In the genomic region with DNA sequence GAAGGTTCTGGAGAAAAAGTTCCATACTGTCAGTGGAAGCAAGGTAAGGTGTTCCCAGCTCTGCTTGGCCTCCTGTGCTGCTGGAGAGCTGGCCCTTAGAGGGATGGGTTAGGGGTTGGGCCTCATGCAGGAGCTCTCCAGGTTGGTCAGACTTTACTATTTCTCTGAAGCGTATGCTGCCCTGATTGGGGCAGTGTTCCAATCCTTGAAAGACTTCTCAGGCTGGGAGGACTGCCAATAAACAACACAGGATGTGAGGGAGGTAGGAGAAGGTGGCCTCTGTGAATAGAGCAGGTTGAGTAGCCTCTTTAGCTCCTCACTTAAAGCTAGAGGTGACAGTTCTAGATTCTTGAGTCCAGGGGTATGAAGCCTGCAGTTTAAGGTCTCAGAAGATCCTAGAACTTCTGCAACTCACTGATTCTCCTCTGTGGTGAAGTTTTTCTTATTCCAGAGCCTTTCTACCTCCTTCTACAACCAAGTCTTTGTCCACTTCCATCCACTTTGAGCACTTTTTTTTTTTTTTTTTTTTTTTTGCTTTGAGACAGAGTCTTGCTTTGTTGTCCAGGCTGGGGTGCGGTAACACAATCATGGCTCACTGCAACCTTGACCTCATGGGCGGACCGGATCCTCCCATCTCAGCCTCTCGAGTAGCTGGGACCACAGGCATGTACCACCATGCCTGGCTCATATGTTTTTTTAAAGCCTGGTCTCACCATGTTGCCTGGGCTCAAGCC, we compare ENCODE assay signal across 9 cellular contexts. TPM values are rescaled to one million over a fixed set of nuclear protein-coding genes. Genes with fewer than 3 reads are reported as not detected.
DNase-seq lines count a peak whose midpoint lies in the region; ATAC-seq and TF ChIP-seq lines count a peak whose summit lies in the region.
"Had no signal": no experiment of that assay in that cellular context is flagged by ENCODE, and none has a peak within 500 bp of the region (broad histone marks: within the 10 kb centered on the region; RNA-seq: fewer than 3 reads in every experiment).

No MANE protein-coding gene starts in this region.

- TF ChIP-seq CTCF in brain (conservative IDR thresholded peaks at IDR 0.05) = no peak

- H3K4me1 ChIP-seq in ACC112 (ENCODE audit: control insufficient read depth, insufficient read depth, low read length, unreplicated experiment) (peaks cover 24% of the 10 kb centered on the region), mesodermal cell (ENCODE audit: control insufficient read depth, insufficient read depth, low read length, poor library complexity, severe bottlenecking) (peaks cover 15% of the 10 kb centered on the region)

- ATAC-seq in GM21619 (IDR thresholded peaks at IDR 0.05; ENCODE audit: unreplicated experiment) = no peak
- ATAC-seq in HG03095 (IDR thresholded peaks at IDR 0.05; ENCODE audit: unreplicated experiment) = no peak

- peaks cover 57% of the 10 kb centered on the region for H3K36me3 Mint-ChIP-seq in brain

- H3K4me3 Mint-ChIP-seq in brain = peak overlapping the region; percentile 84 to 94 (median 86)

- H3K79me2 ChIP-seq in ACC112 (ENCODE audit: control insufficient read depth, insufficient read depth, low read length, unreplicated experiment) = peaks cover 54% of the 10 kb centered on the region

- no peaks in the 10 kb centered on the region for H3K27me3 ChIP-seq in ACC112 (ENCODE audit: insufficient read depth, low read length)

- H3K4me1 Mint-ChIP-seq in brain = peaks cover 29% of the 10 kb centered on the region

- no peak overlapping the region for H2AFZ ChIP-seq in ACC112 (ENCODE audit: low read length, unreplicated experiment)

- DNase-seq in GM03348 (ENCODE audit: low spot score) (no peak), medulla oblongata (ENCODE audit: extremely low spot score) (no peak)
- DNase-seq: NCI-H526 treated with DMSO at 0.1 percent for 48 hours had no signal

- H3K9me3 ChIP-seq in KOPT-K1 (ENCODE audit: insufficient read depth, low read length, poor library complexity, severe bottlenecking) (no peaks in the 10 kb centered on the region), mesodermal cell (ENCODE audit: control insufficient read depth, low read length) (no peaks in the 10 kb centered on the region)

- H3K27me3 Mint-ChIP-seq in brain = peaks cover 8% of the 10 kb centered on the region

- H3K36me3 ChIP-seq in ACC112 (ENCODE audit: insufficient read depth, low read length) (peaks cover 44% of the 10 kb centered on the region), KOPT-K1 (ENCODE audit: insufficient read depth, low read length) (peaks cover 71% of the 10 kb centered on the region), mesodermal cell (ENCODE audit: control insufficient read depth, insufficient read depth, low read length) (peaks cover 70% of the 10 kb centered on the region)

- H3K4me3 ChIP-seq in ACC112 (ENCODE audit: low read depth, low read length) (peak overlapping the region; percentile 97), mesodermal cell (ENCODE audit: extremely low read depth, insufficient read depth, low read length, poor library complexity, severe bottlenecking) (peak overlapping the region; percentile 90)

- H3K27ac ChIP-seq in ACC112 (ENCODE audit: low read depth, low read length) (peak overlapping the region; percentile 77), KOPT-K1 (ENCODE audit: low read depth, low read length, poor library complexity, severe bottlenecking) (peak overlapping the region; percentile 94), mesodermal cell (ENCODE audit: low read depth, low read length, severe bottlenecking) (no peak overlapping the region)

- H3K27ac Mint-ChIP-seq in brain = peak overlapping the region in 4 of 5 experiments; percentile 53 to 93 (median 86)

- WGBS in mesodermal cell (ENCODE audit: insufficient coverage in 2 of 2), 2 experiments = 99 to 100% methylated on average over 5 of the region's 5 CpGs

- peaks cover 0 to 3% (median 0%) of the 10 kb centered on the region in 5 experiments for H3K9me3 Mint-ChIP-seq in brain

RNA-seq across cellular contexts. Expression of gene HNRNPAB, which starts 3.0 kb away (rescaled TPM):
- 221 TPM for polyA plus RNA-seq in brain (ENCODE audit: insufficient read depth, low read depth, low replicate concordance)
- 177 TPM for polyA plus RNA-seq in mesodermal cell (2013, experiment 1 of 2)
- 160 TPM for polyA plus RNA-seq in mesodermal cell (2013, experiment 2 of 2)

RNA-seq across cellular contexts. Expression of gene GMCL2, which starts 20.2 kb away (rescaled TPM):
- polyA plus RNA-seq in brain (ENCODE audit: insufficient read depth, low read depth, low replicate concordance) = not detected
- polyA plus RNA-seq in mesodermal cell (2013, experiment 1 of 2) = not detected
- not detected for polyA plus RNA-seq in mesodermal cell (2013, experiment 2 of 2)

RNA-seq across cellular contexts. Expression of gene PHYKPL, which starts 25.3 kb away (rescaled TPM):
- polyA plus RNA-seq in brain (ENCODE audit: insufficient read depth, low read depth, low replicate concordance) = 8.0 TPM
- polyA plus RNA-seq in mesodermal cell (2013, experiment 1 of 2) = 38.6 TPM
- 35.5 TPM for polyA plus RNA-seq in mesodermal cell (2013, experiment 2 of 2)

RNA-seq across cellular contexts. Expression of gene NHP2, which starts 53.7 kb away (rescaled TPM):
- polyA plus RNA-seq in brain (ENCODE audit: insufficient read depth, low read depth, low replicate concordance) = 184 TPM
- polyA plus RNA-seq in mesodermal cell (2013, experiment 1 of 2) = 167 TPM
- 149 TPM for polyA plus RNA-seq in mesodermal cell (2013, experiment 2 of 2)
